ENCODE assay signal across 8 cellular contexts in the genomic region with DNA sequence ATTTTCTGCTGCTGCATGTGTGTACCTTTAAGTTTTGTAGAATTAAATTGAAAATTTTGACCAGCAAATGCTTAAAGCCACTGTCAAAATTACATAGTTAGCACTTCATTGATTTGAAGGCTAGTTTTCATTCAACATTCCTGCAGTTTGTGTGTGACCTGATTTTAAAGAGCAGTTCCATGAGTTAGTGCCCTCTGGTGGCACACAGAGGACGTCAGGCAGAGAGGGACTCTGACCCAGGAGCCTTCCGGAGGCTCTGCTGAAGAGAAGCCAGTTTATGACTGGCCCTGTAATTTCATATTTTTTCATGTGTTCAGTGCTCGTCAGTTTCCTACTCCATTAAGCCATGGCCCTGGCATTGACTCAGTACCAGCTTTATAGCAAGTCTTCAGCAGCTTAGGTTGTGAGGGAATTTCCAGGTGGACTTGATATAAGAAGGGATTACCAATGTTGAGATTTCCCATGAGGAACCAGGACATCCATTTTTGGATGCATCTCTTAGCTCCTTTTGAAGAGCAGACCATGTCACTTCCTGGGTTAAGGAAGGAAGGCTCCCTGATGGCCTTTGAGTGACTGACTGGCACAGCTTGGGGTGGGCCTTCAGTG.
DNase-seq lines count a peak whose midpoint lies in the region; ATAC-seq, FAIRE-seq and TF ChIP-seq lines count a peak whose summit lies in the region.

No MANE protein-coding gene starts in this region.

- no peaks in the 10 kb centered on the region for H3K79me2 ChIP-seq in astrocyte (ENCODE audit: insufficient read depth, low read length)

- no peaks in the 10 kb centered on the region for H3K36me3 ChIP-seq in Panc1 (ENCODE audit: control insufficient read depth, insufficient read depth, low read length)
- no peaks in the 10 kb centered on the region for H3K36me3 ChIP-seq in astrocyte (ENCODE audit: insufficient read depth, low read length)

- POLR2A ChIA-PET in Panc1 (lab: Charles Lee): interaction anchor here (0.7 kb wide), 1 partner anchor 68 kb away, joined by 5 read pairs; no protein-coding TSS in a partner anchor

- H3K4me1 ChIP-seq in Panc1 (ENCODE audit: control insufficient read depth, insufficient read depth, low read length) (no peaks in the 10 kb centered on the region), astrocyte (ENCODE audit: insufficient read depth, low read length) (no peaks in the 10 kb centered on the region)

- H3K4me2 ChIP-seq in astrocyte (ENCODE audit: low read length): no peak overlapping the region

- peaks cover 14% of the 10 kb centered on the region for H4K20me1 ChIP-seq in astrocyte (ENCODE audit: insufficient read depth, low read length)

- intact Hi-C loops in Panc1 (cut with micrococcal nuclease; ENCODE audit: unreplicated experiment): loop anchor here (1.0 to 10.0 kb wide), 3 partner anchors 75 to 170 kb away; no protein-coding TSS in a partner anchor

- no peak overlapping the region for H3K27ac Mint-ChIP-seq in astrocyte (ENCODE audit: unreplicated experiment)

- no peaks in the 10 kb centered on the region for H3K27me3 Mint-ChIP-seq in astrocyte (ENCODE audit: low read depth, unreplicated experiment)

- H3K9me3 Mint-ChIP-seq in astrocyte (ENCODE audit: unreplicated experiment): no peaks in the 10 kb centered on the region

- peak; percentile 72 for FAIRE-seq in astrocyte (lab: Jason Lieb, UNC)

- peak; percentile 31 for DNase-seq in DMS114 treated with DMSO at 0.1 percent for 48 hours (lab: John Stamatoyannopoulos, UW; ENCODE audit: unreplicated experiment)
- DNase-seq in HPDE6-E6E7 (ENCODE audit: extremely low spot score): peak; percentile 50
- peak; percentile 39 for DNase-seq in Panc1 (ENCODE audit: low read depth, low spot score)
- DNase-seq in astrocyte (ENCODE audit: low read depth): peak; percentile 32
- peak; percentile 51 for DNase-seq in hepatic stellate cell (ENCODE audit: low spot score)
- peak; percentile 28 for DNase-seq in stimulated activated CD4-positive, alpha-beta T cell treated with anti-CD3 and anti-CD28 coated beads, Interleukin-12 subunit alpha, Interleukin-12 subunit beta, amount 100 ng/mL, for 4 hours
- DNase-seq in NCI-H2107 (lab: John Stamatoyannopoulos, UW): no peak

- CTCF ChIA-PET in Panc1 (lab: Charles Lee): interaction anchor here (1.0 kb wide), 1 partner anchor 18 kb away, joined by 3 read pairs; no protein-coding TSS in a partner anchor

- no peak overlapping the region for H3K9ac ChIP-seq in astrocyte (ENCODE audit: low read length)

- peaks cover 17% of the 10 kb centered on the region for H3K4me1 Mint-ChIP-seq in astrocyte (ENCODE audit: low read depth, unreplicated experiment)

- ATAC-seq in Panc1: peak; percentile 90
- no peak for ATAC-seq in GM19395 (IDR thresholded peaks at IDR 0.05; ENCODE audit: unreplicated experiment)

- TF ChIP-seq CTCF in Panc1 (IDR thresholded peaks at IDR 0.05): peak; percentile 88
- peak; percentile 88 for TF ChIP-seq CTCF in astrocyte (IDR thresholded peaks at IDR 0.05; ENCODE audit: insufficient read depth, low read depth, low read length)

- no peak overlapping the region for H2AFZ ChIP-seq in astrocyte (ENCODE audit: low read depth, low read length)

- H3K27me3 ChIP-seq in Panc1 (ENCODE audit: control insufficient read depth, insufficient read depth, low read length): no peaks in the 10 kb centered on the region
- H3K27me3 ChIP-seq in astrocyte (ENCODE audit: insufficient read depth, low read length): no peaks in the 10 kb centered on the region

- in situ Hi-C loops in Panc1 (cut with HindIII; ENCODE audit: low pct_unique_long_range_greater_than_20kb, low sequenced_read_pairs): no loop called here

- no peak overlapping the region for H3K4me3 ChIP-seq in Panc1 (ENCODE audit: low read depth in 2 of 2, low read length in 2 of 2)
- no peak overlapping the region for H3K4me3 ChIP-seq in astrocyte (ENCODE audit: insufficient read depth, low read depth, low read length)

- BruUV-seq in Panc1 (replicated peaks; lab: Mats Ljungman, UMichigan): no TSS peak

- no peak overlapping the region for H3K4me3 Mint-ChIP-seq in astrocyte (ENCODE audit: unreplicated experiment)

- H3K36me3 Mint-ChIP-seq in astrocyte (ENCODE audit: low read depth, unreplicated experiment): peaks cover 2% of the 10 kb centered on the region

- H3K27ac ChIP-seq in Panc1 (ENCODE audit: low read length) (no peak overlapping the region), astrocyte (ENCODE audit: low read depth, low read length) (no peak overlapping the region)

- H3K9me3 ChIP-seq in Panc1 (ENCODE audit: control insufficient read depth, insufficient read depth, low read depth, low read length) (no peaks in the 10 kb centered on the region), astrocyte (ENCODE audit: insufficient read depth, low read depth, low read length) (no peaks in the 10 kb centered on the region)
